Comparison of ENCODE assay signal across 31 cellular contexts in genomic region chr19:35861640-35862160, GRCh38. TPM values are rescaled to one million over a fixed set of nuclear protein-coding genes. Genes with fewer than 3 reads are reported as not detected.
A peak's percentile ranks its signal among the peaks of the same experiment; 100 is the strongest.
DNase-seq lines count a peak whose midpoint lies in the region; ATAC-seq, FAIRE-seq and TF ChIP-seq lines count a peak whose summit lies in the region.
"Had no signal": no experiment of that assay in that cellular context is flagged by ENCODE, and none has a peak within 500 bp of the region (broad histone marks: within the 10 kb centered on the region; RNA-seq: fewer than 3 reads in every experiment).

No MANE protein-coding gene starts in this region.

- H3K4ac ChIP-seq in trophoblast cell (ENCODE audit: low read depth, low read length) = no peak overlapping the region

- H4K20me1 ChIP-seq in K562 (replicated peaks; ENCODE audit: control insufficient read depth, insufficient read depth, low read length) (no peaks in the 10 kb centered on the region), SK-N-SH (ENCODE audit: insufficient read depth) (no peaks in the 10 kb centered on the region)

- no peak for TF ChIP-seq CTCF in K562 (IDR thresholded peaks at IDR 0.05 in 2 of 3, conservative IDR thresholded peaks at IDR 0.05 in 1 of 3; ENCODE audit: insufficient read depth in 2 of 3, low read depth in 1 of 3, low read length in 3 of 3)
- TF ChIP-seq CTCF in SK-N-SH (IDR thresholded peaks at IDR 0.05) = no peak

- no peak overlapping the region for H4K91ac ChIP-seq in trophoblast cell (ENCODE audit: low read depth, low read length)

- H3K9me2 ChIP-seq in SK-N-SH = no peaks in the 10 kb centered on the region

- TF ChIP-seq RAD21 in K562 (CRISPR knock-in tag; conservative IDR thresholded peaks at IDR 0.05 in 1 of 2, IDR thresholded peaks at IDR 0.05 in 1 of 2) = no peak
- no peak for TF ChIP-seq RAD21 in SK-N-SH (IDR thresholded peaks at IDR 0.05; ENCODE audit: low read length)

- H3K18ac ChIP-seq in trophoblast cell (ENCODE audit: low read length) = no peak overlapping the region

- in situ Hi-C loops in K562 (cut with MboI) = no loop called here

- DNase-seq in H7 (peak; percentile 80), K562 (ENCODE audit: extremely low read depth in 1 of 4, low spot score in 3 of 4) (no peak), trophoblast cell (no peak), SK-N-SH (no peak)
- DNase-seq in stimulated activated naive B cell treated with anti-CD40 and anti-IgM and Interleukin-4, amounts not matched to agents 10 μg/mL and 1 μg/mL and 100 μg/mL, for 72 hours = no peak
- DNase-seq in activated CD8-positive, alpha-beta memory T cell treated with anti-CD3 and anti-CD28 coated beads for 24 hours = no peak
- DNase-seq: activated B cell treated with CpG ODN at 0.5 μM for 24 hours; activated CD4-positive, alpha-beta T cell treated with anti-CD3 and anti-CD28 coated beads, Interleukin-2, amount 10 ng/mL, durations not matched to agents 7 days and 5 days; activated naive CD8-positive, alpha-beta T cell treated with anti-CD3 and anti-CD28 coated beads, Interleukin-2, amount 50 U/mL, for 24 hours; activated T-cell treated with anti-CD3 and anti-CD28 coated beads, Interleukin-2, amount 50 U/mL, for 48 hours; DMS153; effector memory CD4-positive, alpha-beta T cell; erythroblast; immature natural killer cell; left cardiac atrium; NCI-H1048; NCI-H2107; NCI-H345 had no signal

- no peak overlapping the region for H3K14ac ChIP-seq in trophoblast cell (ENCODE audit: low read length)

- peaks cover 0 to 3% of the 10 kb centered on the region in 2 donors for H3K36me3 Mint-ChIP-seq in stimulated activated naive B cell treated with anti-CD40 and anti-IgM and Interleukin-4, amounts not matched to agents 10 μg/mL and 1 μg/mL and 100 μg/mL, for 72 hours

- H3K27ac ChIP-seq in K562 (ENCODE audit: extremely low read depth, low read depth, low read length) (no peak overlapping the region), trophoblast cell (ENCODE audit: low read depth, low read length) (no peak overlapping the region), SK-N-SH (ENCODE audit: low read depth in 2 of 2, low read length in 1 of 2) (no peak overlapping the region)
- H3K27ac ChIP-seq: BLaER1, coronary artery, neutrophil, RWPE1, thyroid gland had no signal

- H3K4me1 ChIP-seq in K562 (replicated peaks in 1 of 2; ENCODE audit: control insufficient read depth in 2 of 2, insufficient read depth in 2 of 2, low read length in 2 of 2) (peaks cover 7 to 41% of the 10 kb centered on the region in 2 experiments; a peak in 3 of 5 replicates), trophoblast cell (ENCODE audit: control insufficient read depth in 1 of 2, insufficient read depth in 2 of 2, low read length in 2 of 2) (peaks cover 4 to 9% of the 10 kb centered on the region in 2 experiments), SK-N-SH (ENCODE audit: control insufficient read depth in 1 of 2, insufficient read depth in 2 of 2, low read depth in 1 of 2, low read length in 1 of 2) (peaks cover 0 to 5% of the 10 kb centered on the region in 2 experiments; a peak in 1 of 4 replicates)

- H3K4me3 Mint-ChIP-seq in stimulated activated naive B cell treated with anti-CD40 and anti-IgM and Interleukin-4, amounts not matched to agents 10 μg/mL and 1 μg/mL and 100 μg/mL, for 72 hours = no peak overlapping the region
- H3K4me3 Mint-ChIP-seq: activated CD4-positive, alpha-beta T cell treated with anti-CD3 and anti-CD28 coated beads, Interleukin-2, amount 10 ng/mL, durations not matched to agents 7 days and 5 days; activated naive CD8-positive, alpha-beta T cell treated with anti-CD3 and anti-CD28 coated beads, Interleukin-2, amount 50 U/mL, for 24 hours; IgD-negative memory B cell; immature natural killer cell had no signal

- no peak overlapping the region for H2AK5ac ChIP-seq in trophoblast cell (ENCODE audit: low read length)

- H2BK12ac ChIP-seq in trophoblast cell (ENCODE audit: low read length) = no peak overlapping the region

- H3K27me3 ChIP-seq in H7 (ENCODE audit: control insufficient read depth, insufficient read depth, low read length) (peaks cover 80% of the 10 kb centered on the region), K562 (ENCODE audit: control insufficient read depth in 2 of 2, insufficient read depth in 2 of 2, low read length in 2 of 2) (peaks cover 6 to 34% of the 10 kb centered on the region in 2 experiments; a peak in 3 of 5 replicates), trophoblast cell (ENCODE audit: insufficient read depth, low read length) (peaks cover 27% of the 10 kb centered on the region), SK-N-SH (ENCODE audit: insufficient read depth) (no peaks in the 10 kb centered on the region)
- H3K27me3 ChIP-seq: thyroid gland had no signal

- no peak overlapping the region for H2BK5ac ChIP-seq in trophoblast cell (ENCODE audit: low read depth, low read length, poor library complexity)

- H3K9me3 ChIP-seq in K562 (replicated peaks; ENCODE audit: control insufficient read depth, insufficient read depth, low read depth, low read length) = peaks cover 5% of the 10 kb centered on the region; the same call in 1 of the 2 replicates
- no peaks in the 10 kb centered on the region for H3K9me3 ChIP-seq in iPS-18c (ENCODE audit: control insufficient read depth, insufficient read depth, low read length)
- peaks cover 5% of the 10 kb centered on the region for H3K9me3 ChIP-seq in trophoblast cell (ENCODE audit: insufficient read depth, low read depth, low read length)
- no peaks in the 10 kb centered on the region for H3K9me3 ChIP-seq in SK-N-SH
- H3K9me3 ChIP-seq: BLaER1, neutrophil, thyroid gland had no signal

- intact Hi-C loops in K562 (cut with micrococcal nuclease) = no loop called here

- ATAC-seq in K562 = no peak
- ATAC-seq in stimulated activated naive B cell treated with anti-CD40 and anti-IgM and Interleukin-4, amounts not matched to agents 10 μg/mL and 1 μg/mL and 100 μg/mL, for 72 hours (replicated peaks) = no peak
- ATAC-seq: activated naive CD8-positive, alpha-beta T cell treated with anti-CD3 and anti-CD28 coated beads, Interleukin-2, amount 50 U/mL, for 24 hours had no signal

- H4K12ac ChIP-seq in trophoblast cell (ENCODE audit: low read depth, low read length) = no peak overlapping the region

- H3K4me2 ChIP-seq in K562 (ENCODE audit: insufficient read depth, low read length) = peak overlapping the region; percentile 21; the same call in 1 of the 2 replicates
- H3K4me2 ChIP-seq in trophoblast cell (ENCODE audit: low read length) = peak overlapping the region; percentile 70
- H3K4me2 ChIP-seq in SK-N-SH = no peak overlapping the region
- H3K4me2 ChIP-seq: BLaER1 had no signal

- no peak overlapping the region for H2BK120ac ChIP-seq in trophoblast cell (ENCODE audit: insufficient read depth, low read length, poor library complexity)

- no peaks in the 10 kb centered on the region for H3K79me2 ChIP-seq in K562 (ENCODE audit: control insufficient read depth, insufficient read depth, low read length)
- H3K79me2 ChIP-seq in trophoblast cell (ENCODE audit: control insufficient read depth, insufficient read depth, low read length, poor library complexity) = no peaks in the 10 kb centered on the region
- H3K79me2 ChIP-seq in SK-N-SH (ENCODE audit: insufficient read depth) = no peaks in the 10 kb centered on the region

- no peaks in the 10 kb centered on the region for H3K9me3 Mint-ChIP-seq in stimulated activated naive B cell treated with anti-CD40 and anti-IgM and Interleukin-4, amounts not matched to agents 10 μg/mL and 1 μg/mL and 100 μg/mL, for 72 hours
- H3K9me3 Mint-ChIP-seq: activated B cell treated with CpG ODN at 0.5 μM for 24 hours; activated CD4-positive, alpha-beta T cell treated with anti-CD3 and anti-CD28 coated beads, Interleukin-2, amount 10 ng/mL, durations not matched to agents 7 days and 5 days; activated naive CD8-positive, alpha-beta T cell treated with anti-CD3 and anti-CD28 coated beads, Interleukin-2, amount 50 U/mL, for 24 hours; immature natural killer cell had no signal

- no peak overlapping the region for H4K8ac ChIP-seq in trophoblast cell (ENCODE audit: low read depth, low read length)

- TF ChIP-seq POLR2A in K562 (conservative IDR thresholded peaks at IDR 0.05) = no peak

- no peak for TF ChIP-seq EP300 in K562 (IDR thresholded peaks at IDR 0.05; ENCODE audit: low read length)
- no peak for TF ChIP-seq EP300 in SK-N-SH (IDR thresholded peaks at IDR 0.05; ENCODE audit: borderline replicate concordance in 1 of 2, low read depth in 1 of 2, low read length in 1 of 2)

- H3K36me3 ChIP-seq in H7 (replicated peaks; ENCODE audit: control insufficient read depth, insufficient read depth, low read length) (no peaks in the 10 kb centered on the region), K562 (ENCODE audit: control insufficient read depth, insufficient read depth, low read length) (no peaks in the 10 kb centered on the region), trophoblast cell (ENCODE audit: control insufficient read depth in 1 of 2, insufficient read depth in 2 of 2, low read length in 2 of 2) (no peaks in the 10 kb centered on the region), SK-N-SH (replicated peaks in 1 of 2; ENCODE audit: control insufficient read depth in 1 of 2, insufficient read depth in 2 of 2, low read length in 1 of 2) (no peaks in the 10 kb centered on the region)
- H3K36me3 ChIP-seq: BLaER1, neutrophil, thyroid gland had no signal

- no peak overlapping the region for H3K27ac Mint-ChIP-seq in stimulated activated naive B cell treated with anti-CD40 and anti-IgM and Interleukin-4, amounts not matched to agents 10 μg/mL and 1 μg/mL and 100 μg/mL, for 72 hours
- H3K27ac Mint-ChIP-seq: activated B cell treated with CpG ODN at 0.5 μM for 24 hours; activated CD4-positive, alpha-beta T cell treated with anti-CD3 and anti-CD28 coated beads, Interleukin-2, amount 10 ng/mL, durations not matched to agents 7 days and 5 days; activated naive CD8-positive, alpha-beta T cell treated with anti-CD3 and anti-CD28 coated beads, Interleukin-2, amount 50 U/mL, for 24 hours; immature natural killer cell had no signal

- CTCF ChIA-PET in K562 (lab: Yijun Ruan, JAX; ENCODE audit: low intra/inter-chr PET ratio) = no interaction called here
- CTCF ChIA-PET in SK-N-SH (lab: Yijun Ruan, JAX) = interaction anchor here (0.7 to 1.0 kb wide), 2 partner anchors 9 to 12 kb away, joined by 3 to 4 read pairs; no protein-coding TSS in a partner anchor

- POLR2A ChIA-PET in K562 (lab: Yijun Ruan, JAX) (interaction anchor here (1.9 kb wide), 1 partner anchor 13 kb away, joined by 7 read pairs; no protein-coding TSS in a partner anchor), SK-N-SH (lab: Yijun Ruan, JAX) (no interaction called here)

- H3F3A ChIP-seq in SK-N-SH (replicated peaks; ENCODE audit: insufficient read depth) = no peaks in the 10 kb centered on the region

- H3K4me1 Mint-ChIP-seq in stimulated activated naive B cell treated with anti-CD40 and anti-IgM and Interleukin-4, amounts not matched to agents 10 μg/mL and 1 μg/mL and 100 μg/mL, for 72 hours = peaks cover 15 to 22% of the 10 kb centered on the region in 2 donors

- H3K4me3 ChIP-seq in H7 (ENCODE audit: insufficient read depth, low read depth, low read length) (peak overlapping the region; percentile 47), K562 (no peak overlapping the region), iPS-18c (ENCODE audit: insufficient read depth, low read depth, low read length) (peak overlapping the region; percentile 65; the same call in 1 of the 2 replicates), trophoblast cell (ENCODE audit: low read depth, low read length) (no peak overlapping the region), SK-N-SH (ENCODE audit: low read depth in 2 of 2, low read length in 1 of 2) (no peak overlapping the region)
- H3K4me3 ChIP-seq: BLaER1, coronary artery, thyroid gland had no signal

- H3K27me3 Mint-ChIP-seq in stimulated activated naive B cell treated with anti-CD40 and anti-IgM and Interleukin-4, amounts not matched to agents 10 μg/mL and 1 μg/mL and 100 μg/mL, for 72 hours = peaks cover 82 to 90% of the 10 kb centered on the region in 2 donors

- peak overlapping the region in 1 of 2 experiments; percentile 66; a peak in 1 of 4 replicates for H3K9ac ChIP-seq in K562 (ENCODE audit: insufficient read depth in 1 of 2, low read depth in 2 of 2, low read length in 2 of 2)
- H3K9ac ChIP-seq in trophoblast cell (ENCODE audit: low read length) = no peak overlapping the region
- H3K9ac ChIP-seq in SK-N-SH = no peak overlapping the region
- H3K9ac ChIP-seq: BLaER1 had no signal

- H3K23ac ChIP-seq in trophoblast cell (ENCODE audit: low read length) = no peak overlapping the region

- 33% methylated on average over 13 of the region's 19 CpGs for WGBS in K562 (ENCODE audit: insufficient coverage, low coverage, missing lambda C conversion rate)
- WGBS in trophoblast cell (ENCODE audit: extremely low coverage, insufficient coverage, insufficient read length) = no CpG with 5 or more reads among the region's 19 CpGs
- 82% methylated on average over 16 of the region's 19 CpGs for WGBS in SK-N-SH (ENCODE audit: low lambda C conversion rate)

- no peaks in the 10 kb centered on the region for H3K9me1 ChIP-seq in K562 (ENCODE audit: control insufficient read depth, insufficient read depth, low read length)

- BruUV-seq in K562 (replicated peaks; lab: Mats Ljungman, UMichigan) = no TSS peak

- no peak for FAIRE-seq in K562 (lab: Jason Lieb, UNC)
- FAIRE-seq: astrocyte had no signal

- H2AFZ ChIP-seq in K562 (ENCODE audit: low read depth, low read length) (peak overlapping the region; percentile 47; the same call in 1 of the 2 replicates), trophoblast cell (ENCODE audit: insufficient read depth, low read length, poor library complexity) (no peak overlapping the region), SK-N-SH (ENCODE audit: low read depth) (no peak overlapping the region)

- H3K79me1 ChIP-seq in trophoblast cell (ENCODE audit: low read length) = no peaks in the 10 kb centered on the region

RNA-seq across cellular contexts. Expression of gene KIRREL2, which starts 5.0 kb away (rescaled TPM):
- total RNA-seq in H7 (2014; rRNA removed; shearing (Covaris generic)) = 0.55 and 0.92 TPM in 2 replicates
- total RNA-seq in K562 (2011; cell fraction: chromatin; rRNA removed; ENCODE audit: low replicate concordance) = 0.42 TPM in 1 of 2 replicates, not detected in the other
- total RNA-seq in K562 (2011; cell fraction: nucleolus; rRNA removed) = 0.26 and 0.50 TPM in 2 replicates
- total RNA-seq in K562 (2011; cell fraction: nucleoplasm; rRNA removed) = 0.15 and 0.23 TPM in 2 replicates
- total RNA-seq in K562 (2014; rRNA removed) = not detected in 2 replicates
- total RNA-seq in K562 (2014; rRNA removed; fragmentation: Illumina TruSeq; extraction: Trizol) = not detected in 2 replicates
- total RNA-seq in K562 (2015; rRNA removed; fragmentation: Illumina TruSeq; extraction: Trizol) = 0.04 and 0.07 TPM in 2 replicates
- total RNA-seq in K562 (2021) = 0.09 and 0.16 TPM in 2 replicates
- 0.08 and 0.10 TPM in 2 replicates for polyA plus RNA-seq in K562 (2011; rRNA removed)
- polyA plus RNA-seq in K562 (2011; cell fraction: cytosol; rRNA removed) = 0.07 and 0.13 TPM in 2 replicates
- 0.22 and 0.41 TPM in 2 replicates for polyA plus RNA-seq in K562 (2011; cell fraction: nucleus; rRNA removed)
- 0.05 and 0.11 TPM in 2 replicates for polyA plus RNA-seq in K562 (2012)
- polyA plus RNA-seq in K562 (2014; fragmentation: Illumina TruSeq; extraction: Trizol) = 0.04 TPM in 1 of 2 replicates, not detected in the other
- under 1 TPM in 1 of 2 experiments, not detected in 1; 0.01 TPM for polyA plus RNA-seq in K562 (2014; fragmentation: Nextera tagmentation; extraction: Ambion mirVana)
- 0.11 and 0.12 TPM in 2 replicates for polyA plus RNA-seq in K562 (2014; rRNA removed)
- 0.07 TPM in 1 of 2 replicates, not detected in the other for polyA minus RNA-seq in K562 (2011; rRNA and poly(A)+ RNA removed)
- not detected in 2 replicates for polyA minus RNA-seq in K562 (2011; cell fraction: cytosol; rRNA and poly(A)+ RNA removed)
- 0.13 TPM in 1 of 2 replicates, not detected in the other for polyA minus RNA-seq in K562 (2011; cell fraction: nucleus; rRNA and poly(A)+ RNA removed)
- polyA plus RNA-seq in trophoblast cell (2013) = 0.10 and 0.11 TPM in 2 replicates
- polyA plus RNA-seq in SK-N-SH (2012; rRNA removed) = 0.21 and 0.37 TPM in 2 replicates
- 0.12 and 0.20 TPM in 2 replicates for polyA plus RNA-seq in SK-N-SH (2012; cell fraction: cytosol; rRNA removed)
- polyA plus RNA-seq in SK-N-SH (2012; cell fraction: nucleus; rRNA removed) = 0.25 and 0.43 TPM in 2 replicates
- total RNA-seq: activated B cell treated with CpG ODN at 0.5 μM for 24 hours, cardiac septum, lung microvascular endothelial cell, posterior vena cava had no signal
- polyA plus RNA-seq: AG04450, IgD-negative memory B cell had no signal

RNA-seq across cellular contexts. Expression of gene APLP1, which starts 6.7 kb away (rescaled TPM):
- 18.3 and 19.3 TPM in 2 replicates for total RNA-seq in H7 (2014; rRNA removed; shearing (Covaris generic))
- 3.3 and 19.3 TPM in 2 replicates for total RNA-seq in K562 (2011; cell fraction: chromatin; rRNA removed; ENCODE audit: low replicate concordance)
- 8.6 and 11.2 TPM in 2 replicates for total RNA-seq in K562 (2011; cell fraction: nucleolus; rRNA removed)
- 7.1 and 7.3 TPM in 2 replicates for total RNA-seq in K562 (2011; cell fraction: nucleoplasm; rRNA removed)
- 5.8 and 9.0 TPM in 2 replicates for total RNA-seq in K562 (2014; rRNA removed)
- total RNA-seq in K562 (2014; rRNA removed; fragmentation: Illumina TruSeq; extraction: Trizol) = 2.3 and 3.0 TPM in 2 replicates
- 1.4 and 3.3 TPM in 2 replicates for total RNA-seq in K562 (2015; rRNA removed; fragmentation: Illumina TruSeq; extraction: Trizol)
- total RNA-seq in K562 (2021) = 6.9 and 9.9 TPM in 2 replicates
- polyA plus RNA-seq in K562 (2011; rRNA removed) = 4.7 and 8.9 TPM in 2 replicates
- polyA plus RNA-seq in K562 (2011; cell fraction: cytosol; rRNA removed) = 6.1 and 8.3 TPM in 2 replicates
- 16.1 and 16.8 TPM in 2 replicates for polyA plus RNA-seq in K562 (2011; cell fraction: nucleus; rRNA removed)
- 8.7 and 13.6 TPM in 2 replicates for polyA plus RNA-seq in K562 (2012)
- 6.6 and 7.8 TPM in 2 replicates for polyA plus RNA-seq in K562 (2014; fragmentation: Illumina TruSeq; extraction: Trizol)
- under 1 TPM; 0.69 to 0.87 TPM for polyA plus RNA-seq in K562 (2014; fragmentation: Nextera tagmentation; extraction: Ambion mirVana)
- polyA plus RNA-seq in K562 (2014; rRNA removed) = 6.0 and 8.2 TPM in 2 replicates
- 1.1 and 1.4 TPM in 2 replicates for polyA minus RNA-seq in K562 (2011; rRNA and poly(A)+ RNA removed)
- polyA minus RNA-seq in K562 (2011; cell fraction: cytosol; rRNA and poly(A)+ RNA removed) = 2.1 and 4.9 TPM in 2 replicates
- 4.7 and 6.4 TPM in 2 replicates for polyA minus RNA-seq in K562 (2011; cell fraction: nucleus; rRNA and poly(A)+ RNA removed)
- polyA plus RNA-seq in trophoblast cell (2013) = 18.9 and 25.5 TPM in 2 replicates
- polyA plus RNA-seq in SK-N-SH (2012; rRNA removed) = 31.8 and 66.7 TPM in 2 replicates
- 22.4 and 36.2 TPM in 2 replicates for polyA plus RNA-seq in SK-N-SH (2012; cell fraction: cytosol; rRNA removed)
- polyA plus RNA-seq in SK-N-SH (2012; cell fraction: nucleus; rRNA removed) = 41.1 and 43.6 TPM in 2 replicates
- total RNA-seq: activated B cell treated with CpG ODN at 0.5 μM for 24 hours had no signal
- polyA plus RNA-seq: IgD-negative memory B cell had no signal

RNA-seq across cellular contexts. Expression of gene NPHS1, which starts 9.4 kb away (rescaled TPM):
- total RNA-seq in H7 (2014; rRNA removed; shearing (Covaris generic)) = not detected in 2 replicates
- total RNA-seq in K562 (2011; cell fraction: chromatin; rRNA removed; ENCODE audit: low replicate concordance) = 0.32 TPM in 1 of 2 replicates, not detected in the other
- total RNA-seq in K562 (2011; cell fraction: nucleolus; rRNA removed) = 0.17 and 0.39 TPM in 2 replicates
- not detected in 2 replicates for total RNA-seq in K562 (2011; cell fraction: nucleoplasm; rRNA removed)
- total RNA-seq in K562 (2014; rRNA removed) = 0.23 TPM in 1 of 2 replicates, not detected in the other
- not detected in 2 replicates for total RNA-seq in K562 (2014; rRNA removed; fragmentation: Illumina TruSeq; extraction: Trizol)
- total RNA-seq in K562 (2015; rRNA removed; fragmentation: Illumina TruSeq; extraction: Trizol) = not detected in 2 replicates
- total RNA-seq in K562 (2021) = 0.04 TPM in 1 of 2 replicates, not detected in the other
- 0.01 and 0.12 TPM in 2 replicates for polyA plus RNA-seq in K562 (2011; rRNA removed)
- polyA plus RNA-seq in K562 (2011; cell fraction: cytosol; rRNA removed) = 0.04 TPM in 1 of 2 replicates, not detected in the other
- polyA plus RNA-seq in K562 (2011; cell fraction: nucleus; rRNA removed) = 0.10 and 0.21 TPM in 2 replicates
- polyA plus RNA-seq in K562 (2012) = 0.12 and 3.3 TPM in 2 replicates
- polyA plus RNA-seq in K562 (2014; fragmentation: Illumina TruSeq; extraction: Trizol) = not detected in 2 replicates
- not detected for polyA plus RNA-seq in K562 (2014; fragmentation: Nextera tagmentation; extraction: Ambion mirVana)
- 0.03 and 0.28 TPM in 2 replicates for polyA plus RNA-seq in K562 (2014; rRNA removed)
- not detected in 2 replicates for polyA minus RNA-seq in K562 (2011; rRNA and poly(A)+ RNA removed)
- polyA minus RNA-seq in K562 (2011; cell fraction: cytosol; rRNA and poly(A)+ RNA removed) = not detected in 2 replicates
- not detected in 2 replicates for polyA minus RNA-seq in K562 (2011; cell fraction: nucleus; rRNA and poly(A)+ RNA removed)
- polyA plus RNA-seq in trophoblast cell (2013) = not detected in 2 replicates
- polyA plus RNA-seq in SK-N-SH (2012; rRNA removed) = not detected in 2 replicates
- polyA plus RNA-seq in SK-N-SH (2012; cell fraction: cytosol; rRNA removed) = not detected in 2 replicates
- polyA plus RNA-seq in SK-N-SH (2012; cell fraction: nucleus; rRNA removed) = not detected in 2 replicates
- total RNA-seq: activated CD4-positive, alpha-beta T cell treated with anti-CD3 and anti-CD28 coated beads, Interleukin-2, amount 10 ng/mL, durations not matched to agents 7 days and 5 days; astrocyte; cardiac septum; left cardiac atrium; lung microvascular endothelial cell; posterior vena cava; T-helper 1 cell treated with Interleukin-12 subunit alpha and Interleukin-12 subunit beta and Interleukin-4 antibody, amounts not matched to agents 30 ng/mL and 1 ng/mL, for 36 hours; thyroid gland had no signal
- polyA plus RNA-seq: AG04450, IgD-negative memory B cell, immature natural killer cell had no signal

RNA-seq across cellular contexts. Expression of gene NFKBID, which starts 38.6 kb away (rescaled TPM):
- 6.8 and 7.5 TPM in 2 replicates for total RNA-seq in H7 (2014; rRNA removed; shearing (Covaris generic))
- 15.7 and 63.9 TPM in 2 replicates for total RNA-seq in K562 (2011; cell fraction: chromatin; rRNA removed; ENCODE audit: low replicate concordance)
- 48.6 and 61.0 TPM in 2 replicates for total RNA-seq in K562 (2011; cell fraction: nucleolus; rRNA removed)
- total RNA-seq in K562 (2011; cell fraction: nucleoplasm; rRNA removed) = 27.9 and 29.7 TPM in 2 replicates
- total RNA-seq in K562 (2014; rRNA removed) (8.9 and 12.9 TPM in 2 replicates), K562 (2014; rRNA removed; fragmentation: Illumina TruSeq; extraction: Trizol) (1.7 and 2.9 TPM in 2 replicates), K562 (2015; rRNA removed; fragmentation: Illumina TruSeq; extraction: Trizol) (6.6 and 7.1 TPM in 2 replicates), K562 (2021) (9.3 and 10.0 TPM in 2 replicates)
- polyA plus RNA-seq in K562 (2011; rRNA removed) (3.3 and 6.8 TPM in 2 replicates), K562 (2014; fragmentation: Illumina TruSeq; extraction: Trizol) (3.6 and 4.1 TPM in 2 replicates), K562 (2014; fragmentation: Nextera tagmentation; extraction: Ambion mirVana) (under 1 TPM; 0.65 to 0.92 TPM), K562 (2014; rRNA removed) (6.3 and 8.9 TPM in 2 replicates), SK-N-SH (2012; rRNA removed) (5.5 and 11.4 TPM in 2 replicates)
- 5.3 and 6.4 TPM in 2 replicates for polyA plus RNA-seq in K562 (2011; cell fraction: cytosol; rRNA removed)
- polyA plus RNA-seq in K562 (2011; cell fraction: nucleus; rRNA removed) = 43.9 and 60.1 TPM in 2 replicates
- 2.7 and 5.6 TPM in 2 replicates for polyA plus RNA-seq in K562 (2012)
- polyA minus RNA-seq in K562 (2011; rRNA and poly(A)+ RNA removed) = 3.2 and 6.3 TPM in 2 replicates
- polyA minus RNA-seq in K562 (2011; cell fraction: cytosol; rRNA and poly(A)+ RNA removed) = 10.9 and 12.1 TPM in 2 replicates
- polyA minus RNA-seq in K562 (2011; cell fraction: nucleus; rRNA and poly(A)+ RNA removed) = 20.7 and 27.1 TPM in 2 replicates
- 6.3 and 6.7 TPM in 2 replicates for polyA plus RNA-seq in trophoblast cell (2013)
- 0.58 and 1.2 TPM in 2 replicates for polyA plus RNA-seq in SK-N-SH (2012; cell fraction: cytosol; rRNA removed)
- 34.8 and 42.4 TPM in 2 replicates for polyA plus RNA-seq in SK-N-SH (2012; cell fraction: nucleus; rRNA removed)

RNA-seq across cellular contexts. Expression of gene HCST, which starts 40.6 kb away (rescaled TPM):
- 2.4 and 2.8 TPM in 2 replicates for total RNA-seq in H7 (2014; rRNA removed; shearing (Covaris generic))
- 1.0 TPM in 1 of 2 replicates, not detected in the other for total RNA-seq in K562 (2011; cell fraction: chromatin; rRNA removed; ENCODE audit: low replicate concordance)
- total RNA-seq in K562 (2011; cell fraction: nucleolus; rRNA removed) = 1.7 and 2.2 TPM in 2 replicates
- 0.81 and 2.4 TPM in 2 replicates for total RNA-seq in K562 (2011; cell fraction: nucleoplasm; rRNA removed)
- total RNA-seq in K562 (2014; rRNA removed) = not detected in 2 replicates
- total RNA-seq in K562 (2014; rRNA removed; fragmentation: Illumina TruSeq; extraction: Trizol) = 0.29 TPM in 1 of 2 replicates, not detected in the other
- 0.65 and 0.94 TPM in 2 replicates for total RNA-seq in K562 (2015; rRNA removed; fragmentation: Illumina TruSeq; extraction: Trizol)
- total RNA-seq in K562 (2021) = 0.47 and 1.6 TPM in 2 replicates
- 1.3 and 1.9 TPM in 2 replicates for polyA plus RNA-seq in K562 (2011; rRNA removed)
- polyA plus RNA-seq in K562 (2011; cell fraction: cytosol; rRNA removed) = 1.4 and 17.5 TPM in 2 replicates
- 0.86 and 1.3 TPM in 2 replicates for polyA plus RNA-seq in K562 (2011; cell fraction: nucleus; rRNA removed)
- polyA plus RNA-seq in K562 (2012) = 1.2 and 1.6 TPM in 2 replicates
- polyA plus RNA-seq in K562 (2014; fragmentation: Illumina TruSeq; extraction: Trizol) = not detected in 2 replicates
- 1 to 10 TPM in 1 of 2 experiments, under 1 TPM in 1; 0.95 to 1.0 TPM for polyA plus RNA-seq in K562 (2014; fragmentation: Nextera tagmentation; extraction: Ambion mirVana)
- polyA plus RNA-seq in K562 (2014; rRNA removed) = 1.1 and 1.9 TPM in 2 replicates
- polyA minus RNA-seq in K562 (2011; rRNA and poly(A)+ RNA removed) = 1.7 TPM in 1 of 2 replicates, not detected in the other
- 1.8 TPM in 1 of 2 replicates, not detected in the other for polyA minus RNA-seq in K562 (2011; cell fraction: cytosol; rRNA and poly(A)+ RNA removed)
- not detected in 2 replicates for polyA minus RNA-seq in K562 (2011; cell fraction: nucleus; rRNA and poly(A)+ RNA removed)
- 0.94 and 1.1 TPM in 2 replicates for polyA plus RNA-seq in trophoblast cell (2013)
- polyA plus RNA-seq in SK-N-SH (2012; rRNA removed) = 0.59 and 0.76 TPM in 2 replicates
- 0.39 and 0.62 TPM in 2 replicates for polyA plus RNA-seq in SK-N-SH (2012; cell fraction: cytosol; rRNA removed)
- 1.6 and 2.6 TPM in 2 replicates for polyA plus RNA-seq in SK-N-SH (2012; cell fraction: nucleus; rRNA removed)

Comparison
In these comparisons a context has a peak if more than half of its experiments do, and no peak if none do; other contexts are left out.
1. H3K4me3 ChIP-seq: peak in H7 (single experiment) and iPS-18c (single experiment); none in K562 (single experiment), trophoblast cell (single experiment) and SK-N-SH (0 of 2).